8 cellular contexts compared by ENCODE assay signal in genomic region chr10:132443998-132444876, GRCh38. TPM values are rescaled to one million over a fixed set of nuclear protein-coding genes. Genes with fewer than 3 reads are reported as not detected.
DNase-seq lines count a peak whose midpoint lies in the region; ATAC-seq and TF ChIP-seq lines count a peak whose summit lies in the region.

No MANE protein-coding gene starts in this region.

- peaks cover 11% of the 10 kb centered on the region for H3K36me3 Mint-ChIP-seq in effector memory CD8-positive, alpha-beta T cell (ENCODE audit: insufficient read depth)

- H3K27me3 ChIP-seq in BLaER1 (no peaks in the 10 kb centered on the region), colonic mucosa (no peaks in the 10 kb centered on the region), upper lobe of right lung (no peaks in the 10 kb centered on the region)

- H3K36me3 ChIP-seq in BLaER1 (no peaks in the 10 kb centered on the region), colonic mucosa (no peaks in the 10 kb centered on the region), upper lobe of right lung (no peaks in the 10 kb centered on the region)

- H3K4me1 Mint-ChIP-seq in effector memory CD8-positive, alpha-beta T cell (ENCODE audit: low read depth in 2 of 2), result peaks cover 25 to 28% of the 10 kb centered on the region in 2 donors

- H3K27ac ChIP-seq in BLaER1 (peak overlapping the region; percentile 96; the same call in 1 of the 2 replicates), RWPE1 (peak overlapping the region; percentile 99), colonic mucosa (no peak overlapping the region), upper lobe of right lung (no peak overlapping the region)

- H3K4me1 ChIP-seq in BLaER1 (peaks cover 83% of the 10 kb centered on the region), colonic mucosa (peaks cover 16% of the 10 kb centered on the region), upper lobe of right lung (peaks cover 23% of the 10 kb centered on the region)

- H3K9me3 ChIP-seq in BLaER1, result no peaks in the 10 kb centered on the region
- no peaks in the 10 kb centered on the region for H3K9me3 ChIP-seq in colonic mucosa
- no peaks in the 10 kb centered on the region for H3K9me3 ChIP-seq in upper lobe of right lung

- CTCF ChIA-PET in RWPE1 (lab: Yijun Ruan, JAX), result interaction anchor here (0.6 to 1.1 kb wide), 6 partner anchors 15 to 84 kb away, joined by 3 to 5 read pairs (median 4); no protein-coding TSS in a partner anchor

- no peak for TF ChIP-seq CTCF in RWPE1 (conservative IDR thresholded peaks at IDR 0.05; ENCODE audit: low read depth)
- TF ChIP-seq CTCF in colonic mucosa (IDR thresholded peaks at IDR 0.05), result no peak
- no peak for TF ChIP-seq CTCF in upper lobe of right lung (IDR thresholded peaks at IDR 0.05)

- H4K20me1 ChIP-seq in BLaER1, result no peaks in the 10 kb centered on the region

- peak overlapping the region; percentile 45 to 66 for H3K4me3 Mint-ChIP-seq in effector memory CD8-positive, alpha-beta T cell

- POLR2A ChIA-PET in RWPE1 (lab: Yijun Ruan, JAX; ENCODE audit: low non-redundant PET), result no interaction called here

- intact Hi-C loops in colonic mucosa (cut with DNase I), result no loop called here
- intact Hi-C loops in upper lobe of right lung (cut with DNase I), result no loop called here

- H3K9me3 Mint-ChIP-seq in effector memory CD8-positive, alpha-beta T cell, result no peaks in the 10 kb centered on the region

- ATAC-seq in effector memory CD8-positive, alpha-beta T cell (replicated peaks), result no peak
- ATAC-seq in left lobe of liver (no peak), upper lobe of right lung (no peak), HG02588 (IDR thresholded peaks at IDR 0.05; ENCODE audit: unreplicated experiment) (no peak)

- peak overlapping the region; percentile 87 for H3K4me2 ChIP-seq in BLaER1

- no peaks in the 10 kb centered on the region for H3K27me3 Mint-ChIP-seq in effector memory CD8-positive, alpha-beta T cell

- no peak overlapping the region for H3K4me3 ChIP-seq in BLaER1
- H3K4me3 ChIP-seq in colonic mucosa, result no peak overlapping the region
- H3K4me3 ChIP-seq in upper lobe of right lung, result no peak overlapping the region

- H3K9ac ChIP-seq in BLaER1 (no peak overlapping the region), colonic mucosa (ENCODE audit: low read depth in 2 of 2, low read length in 2 of 2) (peak overlapping the region in 1 of 2 donors; percentile 12)

- peak; percentile 71 for DNase-seq in GF-D8 (lab: John Stamatoyannopoulos, UW)
- DNase-seq in RWPE1 (ENCODE audit: low spot score), result no peak
- no peak for DNase-seq in effector memory CD8-positive, alpha-beta T cell
- no peak for DNase-seq in colonic mucosa
- no peak for DNase-seq in left lobe of liver (ENCODE audit: low spot score)
- no peak for DNase-seq in upper lobe of right lung

- peak overlapping the region; percentile 94 to 99 for H3K27ac Mint-ChIP-seq in effector memory CD8-positive, alpha-beta T cell

RNA-seq across cellular contexts. Expression of gene PWWP2B, which starts 47.2 kb away (rescaled TPM):
- total RNA-seq in colonic mucosa, result 10 to 100 TPM; 33.8 to 61.0 TPM
- 5.8 TPM for total RNA-seq in left lobe of liver
- 26.0 TPM for total RNA-seq in upper lobe of right lung

Comparison
In these comparisons a context has a peak if more than half of its experiments do, and no peak if none do; other contexts are left out.
1. H3K27ac ChIP-seq: peak in BLaER1 (single experiment) and RWPE1 (single experiment); none in colonic mucosa (single experiment) and upper lobe of right lung (single experiment).